In genomic region chr22:27848005-27848404, GRCh38 we compare ENCODE assay signal across 19 cellular contexts.
"Had no signal": no experiment of that assay in that cellular context is flagged by ENCODE, and none has a peak within 500 bp of the region (broad histone marks: within the 10 kb centered on the region; RNA-seq: fewer than 3 reads in every experiment).

No MANE protein-coding gene starts in this region.

- H3K27ac Mint-ChIP-seq: activated CD4-positive, alpha-beta T cell treated with anti-CD3 and anti-CD28 coated beads, Interleukin-2, amount 10 ng/mL, durations not matched to agents 7 days and 5 days; activated T-cell treated with anti-CD3 and anti-CD28 coated beads, Interleukin-2, amount 50 U/mL, for 72 hours; type B pancreatic cell had no signal

- H3K9me3 Mint-ChIP-seq: activated CD4-positive, alpha-beta T cell treated with anti-CD3 and anti-CD28 coated beads, Interleukin-2, amount 10 ng/mL, durations not matched to agents 7 days and 5 days; activated T-cell treated with anti-CD3 and anti-CD28 coated beads, Interleukin-2, amount 50 U/mL, for 72 hours; central memory CD8-positive, alpha-beta T cell; neural progenitor cell; type B pancreatic cell had no signal

- H3K36me3 ChIP-seq: prostate gland had no signal

- H3K27ac ChIP-seq: brain microvascular endothelial cell, coronary artery, left lung, neural progenitor cell, prostate gland, right atrium auricular region, skin epidermis had no signal

- DNase-seq: activated CD4-positive, alpha-beta T cell treated with anti-CD3 and anti-CD28 coated beads, Interleukin-2, amount 10 ng/mL, durations not matched to agents 7 days and 5 days; activated gamma-delta T cell; activated T-cell treated with anti-CD3 and anti-CD28 coated beads, Interleukin-2, amount 50 U/mL, for 72 hours; aorta; brain microvascular endothelial cell; head of caudate nucleus; kidney; left lung; midbrain; T-helper 1 cell; T-helper 9 cell; testis had no signal

- ATAC-seq: activated T-cell treated with anti-CD3 and anti-CD28 coated beads, Interleukin-2, amount 50 U/mL, for 72 hours; left lung had no signal

- H3K4me3 ChIP-seq: coronary artery, left lung, neural progenitor cell, prostate gland, right atrium auricular region, skin epidermis, testis had no signal

- H3K27me3 Mint-ChIP-seq: activated CD4-positive, alpha-beta T cell treated with anti-CD3 and anti-CD28 coated beads, Interleukin-2, amount 10 ng/mL, durations not matched to agents 7 days and 5 days; central memory CD8-positive, alpha-beta T cell; type B pancreatic cell had no signal

- H3K4me3 Mint-ChIP-seq: activated CD4-positive, alpha-beta T cell treated with anti-CD3 and anti-CD28 coated beads, Interleukin-2, amount 10 ng/mL, durations not matched to agents 7 days and 5 days; activated T-cell treated with anti-CD3 and anti-CD28 coated beads, Interleukin-2, amount 50 U/mL, for 72 hours; central memory CD8-positive, alpha-beta T cell; neural progenitor cell; type B pancreatic cell had no signal

- H3K27me3 ChIP-seq: brain microvascular endothelial cell, left lung, neural progenitor cell, right atrium auricular region, testis had no signal

- H3K9me3 ChIP-seq: left lung, prostate gland, right atrium auricular region, testis had no signal
